In genomic region chr12:127162902-127163301, GRCh38 we compare ENCODE assay signal across 8 cellular contexts.
DNase-seq lines count a peak whose midpoint lies in the region; ATAC-seq, FAIRE-seq and TF ChIP-seq lines count a peak whose summit lies in the region.

No MANE protein-coding gene starts in this region.

- no peak overlapping the region for H3K18ac ChIP-seq in H1 (ENCODE audit: extremely low read depth, low read length)

- H3K9me3 ChIP-seq in CD4-positive, alpha-beta T cell (ENCODE audit: control insufficient read depth, low read length) = no peaks in the 10 kb centered on the region
- 0 out of 4 replicates have a peak, but pooled peaks cover 0 to 2% of the 10 kb centered on the region in 2 experiments for H3K9me3 ChIP-seq in H1 (ENCODE audit: insufficient read depth in 2 of 2, low read depth in 1 of 2, low read length in 1 of 2)

- ATAC-seq in CD4-positive, alpha-beta T cell (ENCODE audit: poor library complexity) = peak; percentile 69
- peak; percentile 44 to 84 (median 77) for ATAC-seq in T-cell (replicated peaks in 1 of 4)
- ATAC-seq in HG03095 (IDR thresholded peaks at IDR 0.05; ENCODE audit: unreplicated experiment) = no peak

- no peak overlapping the region for H3K56ac ChIP-seq in H1 (replicated peaks; ENCODE audit: insufficient read length, low read depth, low read length)

- no peak overlapping the region for H4K5ac ChIP-seq in H1 (ENCODE audit: insufficient read length, low read depth, low read length)

- no peak overlapping the region for H2BK5ac ChIP-seq in H1 (ENCODE audit: low read depth, low read length)

- intact Hi-C loops in CD4-positive, alpha-beta T cell (cut with DNase I, micrococcal nuclease) = loop anchor here (1.0 to 2.0 kb wide), 2 partner anchors 16 to 17 kb away; no protein-coding TSS in a partner anchor

- no peaks in the 10 kb centered on the region for H3K36me3 Mint-ChIP-seq in CD4-positive, alpha-beta T cell (ENCODE audit: low read depth)
- H3K36me3 Mint-ChIP-seq in HFFc6 (ENCODE audit: low read depth) (no peaks in the 10 kb centered on the region), T-cell (no peaks in the 10 kb centered on the region)
- no peaks in the 10 kb centered on the region for H3K36me3 Mint-ChIP-seq in stimulated activated naive CD8-positive, alpha-beta T cell treated with anti-CD3 and anti-CD28 coated beads, Interleukin-15, Interleukin-2, amounts not matched to agents 100 ng/mL and 50 ng/mL, for 24 hours (ENCODE audit: low read depth)

- H3K4me2 ChIP-seq in H1 (ENCODE audit: insufficient read depth in 1 of 2, low read depth in 2 of 2, low read length in 2 of 2) = no peak overlapping the region

- no peak overlapping the region for H4K8ac ChIP-seq in H1 (ENCODE audit: extremely low read depth, insufficient read depth, low read length)

- no peak overlapping the region for H3K4me3 ChIP-seq in H1 (ENCODE audit: extremely low read depth in 1 of 4, insufficient read depth in 2 of 4, low read depth in 3 of 4, low read length in 4 of 4)

- H4K20me1 ChIP-seq in H1 (replicated peaks in 1 of 2; ENCODE audit: control insufficient read depth in 1 of 2, insufficient read depth in 2 of 2, low read length in 2 of 2) = no peaks in the 10 kb centered on the region

- no peaks in the 10 kb centered on the region for H3K9me3 Mint-ChIP-seq in CD4-positive, alpha-beta T cell
- H3K9me3 Mint-ChIP-seq in HFFc6 = no peaks in the 10 kb centered on the region; the same call in 1 of the 2 replicates
- H3K9me3 Mint-ChIP-seq in T-cell = no peaks in the 10 kb centered on the region
- no peaks in the 10 kb centered on the region for H3K9me3 Mint-ChIP-seq in stimulated activated naive CD8-positive, alpha-beta T cell treated with anti-CD3 and anti-CD28 coated beads, Interleukin-15, Interleukin-2, amounts not matched to agents 100 ng/mL and 50 ng/mL, for 24 hours

- no peak overlapping the region for H3K9ac ChIP-seq in H1 (replicated peaks in 1 of 4; ENCODE audit: extremely low read depth in 1 of 4, low read depth in 3 of 4, low read length in 3 of 4)

- CTCF ChIA-PET in CD4-positive, alpha-beta T cell (lab: Charles Lee) = no interaction called here
- CTCF ChIA-PET in T-cell (lab: Charles Lee) = interaction anchor here in 1 of 2 donors (0.7 kb wide), 1 partner anchor 77 kb away, joined by 5 read pairs; no protein-coding TSS in a partner anchor
- CTCF ChIA-PET in H1 (lab: Charles Lee; ENCODE audit: partially characterized antibody) = interaction anchor here (0.9 kb wide), 1 partner anchor 54 kb away, joined by 3 read pairs; no protein-coding TSS in a partner anchor

- no peak for TF ChIP-seq RAD21 in H1 (IDR thresholded peaks at IDR 0.05 in 1 of 2, conservative IDR thresholded peaks at IDR 0.05 in 1 of 2; ENCODE audit: low read depth in 2 of 2, low read length in 2 of 2)

- no peak overlapping the region for H2BK20ac ChIP-seq in H1 (ENCODE audit: low read length)

- no peak overlapping the region for H2BK12ac ChIP-seq in H1 (ENCODE audit: low read depth, low read length)

- no peak overlapping the region for H2BK15ac ChIP-seq in H1 (ENCODE audit: low read length)

- H3K23me2 ChIP-seq in H1 (ENCODE audit: low read depth, low read length) = no peaks in the 10 kb centered on the region

- no peaks in the 10 kb centered on the region for H3K36me3 ChIP-seq in H1 (ENCODE audit: control insufficient read depth in 2 of 4, insufficient read depth in 4 of 4, low read length in 3 of 4)

- H3K4ac ChIP-seq in H1 (replicated peaks; ENCODE audit: insufficient read length, low read depth, low read length) = no peak overlapping the region

- POLR2A ChIA-PET in CD4-positive, alpha-beta T cell (lab: Charles Lee) = no interaction called here
- POLR2A ChIA-PET in T-cell (lab: Charles Lee) = no interaction called here
- POLR2A ChIA-PET in H1 (lab: Charles Lee; ENCODE audit: partially characterized antibody) = no interaction called here

- H3K27me3 Mint-ChIP-seq in CD4-positive, alpha-beta T cell = peaks cover 6% of the 10 kb centered on the region
- H3K27me3 Mint-ChIP-seq in HFFc6 (ENCODE audit: insufficient read depth) = peaks cover 2% of the 10 kb centered on the region; the same call in 1 of the 2 replicates
- H3K27me3 Mint-ChIP-seq in T-cell = peaks cover 4 to 5% of the 10 kb centered on the region in 2 donors
- H3K27me3 Mint-ChIP-seq in stimulated activated naive CD8-positive, alpha-beta T cell treated with anti-CD3 and anti-CD28 coated beads, Interleukin-15, Interleukin-2, amounts not matched to agents 100 ng/mL and 50 ng/mL, for 24 hours = peaks cover 15% of the 10 kb centered on the region

- 100% methylated on average over 1 of the region's 1 CpG; no CpG with 5 or more reads in 1 of the 2 experiments for WGBS in H1 (ENCODE audit: extremely low coverage in 1 of 2, insufficient coverage in 1 of 2, insufficient read length in 1 of 2, insufficient replicate concordance in 2 of 2, low coverage in 1 of 2, low lambda C conversion rate in 2 of 2, missing lambda C conversion rate in 1 of 2), 2 experiments

- H3K79me2 ChIP-seq in H1 (ENCODE audit: control insufficient read depth in 1 of 2, insufficient read depth in 2 of 2, low read length in 2 of 2) = no peaks in the 10 kb centered on the region

- DNase-seq in CD4-positive, alpha-beta T cell = peak in 9 of 10 experiments; percentile 9 to 42 (median 23)
- DNase-seq in HFFc6 (peak; percentile 66), T-cell (peak in 17 of 34 experiments; percentile 3 to 43 (median 19)), H1 (ENCODE audit: low read depth in 1 of 2, low spot score in 2 of 2) (no peak), GM19238 (ENCODE audit: insufficient read length, low spot score) (no peak), HuH-7 (ENCODE audit: low spot score) (no peak)

- no peak overlapping the region for H3K23ac ChIP-seq in H1 (ENCODE audit: insufficient read length)

- peak overlapping the region; percentile 21 for H3K27ac ChIP-seq in CD4-positive, alpha-beta T cell (ENCODE audit: low read depth, low read length)
- no peak overlapping the region for H3K27ac ChIP-seq in H1 (ENCODE audit: low read depth, low read length)

- no peak for TF ChIP-seq EP300 in H1 (IDR thresholded peaks at IDR 0.05; ENCODE audit: borderline replicate concordance in 1 of 2, low read depth in 2 of 2, low read length in 2 of 2)

- H4K91ac ChIP-seq in H1 (replicated peaks; ENCODE audit: insufficient read length, low read length) = no peak overlapping the region

- peak overlapping the region; percentile 47 for H3K27ac Mint-ChIP-seq in CD4-positive, alpha-beta T cell
- H3K27ac Mint-ChIP-seq in HFFc6 (peak overlapping the region; percentile 76), T-cell (peak overlapping the region; percentile 85 to 90)
- H3K27ac Mint-ChIP-seq in stimulated activated naive CD8-positive, alpha-beta T cell treated with anti-CD3 and anti-CD28 coated beads, Interleukin-15, Interleukin-2, amounts not matched to agents 100 ng/mL and 50 ng/mL, for 24 hours = peak overlapping the region; percentile 59

- peaks cover 23% of the 10 kb centered on the region for H3K4me1 Mint-ChIP-seq in CD4-positive, alpha-beta T cell (ENCODE audit: low read depth)
- H3K4me1 Mint-ChIP-seq in HFFc6 (ENCODE audit: low read depth) (peaks cover 30% of the 10 kb centered on the region), T-cell (peaks cover 12 to 28% (median 19%) of the 10 kb centered on the region in 3 donors)
- H3K4me1 Mint-ChIP-seq in stimulated activated naive CD8-positive, alpha-beta T cell treated with anti-CD3 and anti-CD28 coated beads, Interleukin-15, Interleukin-2, amounts not matched to agents 100 ng/mL and 50 ng/mL, for 24 hours (ENCODE audit: low read depth) = peaks cover 25% of the 10 kb centered on the region

- TF ChIP-seq CTCF in CD4-positive, alpha-beta T cell (IDR thresholded peaks at IDR 0.05) = no peak
- no peak for TF ChIP-seq CTCF in HFFc6 (IDR thresholded peaks at IDR 0.05)
- TF ChIP-seq CTCF in H1 (IDR thresholded peaks at IDR 0.05; ENCODE audit: control extremely low read depth in 1 of 3, insufficient read depth in 1 of 3, low read depth in 1 of 3, low read length in 3 of 3) = no peak

- TF ChIP-seq POLR2A in H1 (IDR thresholded peaks at IDR 0.05; ENCODE audit: control extremely low read depth in 1 of 2, low read depth in 2 of 2, low read length in 2 of 2) = no peak

- no peak for FAIRE-seq in H1 (lab: Jason Lieb, UNC)

- no peak overlapping the region for H3K14ac ChIP-seq in H1 (ENCODE audit: insufficient read length)

- no peak overlapping the region for H2BK120ac ChIP-seq in H1 (replicated peaks; ENCODE audit: low read depth, low read length)

- H3K4me3 Mint-ChIP-seq in CD4-positive, alpha-beta T cell = peak overlapping the region; percentile 2
- H3K4me3 Mint-ChIP-seq in HFFc6 (0 out of 2 replicates have a peak overlapping the region, but pooled peaks have one; percentile 16), T-cell (no peak overlapping the region)
- peak overlapping the region; percentile 3 for H3K4me3 Mint-ChIP-seq in stimulated activated naive CD8-positive, alpha-beta T cell treated with anti-CD3 and anti-CD28 coated beads, Interleukin-15, Interleukin-2, amounts not matched to agents 100 ng/mL and 50 ng/mL, for 24 hours

- 0 out of 2 replicates have a peak overlapping the region, but pooled peaks have one; percentile 23 for H2AFZ ChIP-seq in H1 (ENCODE audit: low read length)

- H3K4me1 ChIP-seq in H1 (replicated peaks in 1 of 4; ENCODE audit: control insufficient read depth in 3 of 4, insufficient read depth in 4 of 4, low read length in 3 of 4) = no peaks in the 10 kb centered on the region; a peak in 2 of 7 replicates

- H2AK5ac ChIP-seq in H1 (ENCODE audit: low read depth, low read length) = no peak overlapping the region

- H3K27me3 ChIP-seq in CD4-positive, alpha-beta T cell (ENCODE audit: control insufficient read depth, insufficient read depth, low read length) = no peaks in the 10 kb centered on the region
- H3K27me3 ChIP-seq in H1 (replicated peaks in 1 of 4; ENCODE audit: control insufficient read depth in 3 of 4, extremely low read depth in 1 of 4, insufficient read depth in 3 of 4, low read length in 3 of 4) = no peaks in the 10 kb centered on the region

- no peaks in the 10 kb centered on the region for H3K79me1 ChIP-seq in H1 (ENCODE audit: low read depth, low read length)

TF ChIP-seq in H1, 55 proteins besides CTCF, POLR2A, EP300 and RAD21:
- no peak for TF ChIP-seq CREB1 (IDR thresholded peaks at IDR 0.05)
- no peak for TF ChIP-seq RBBP5 (IDR thresholded peaks at IDR 0.05; ENCODE audit: borderline replicate concordance, low read depth, low read length)
- no peak for TF ChIP-seq SP4 (IDR thresholded peaks at IDR 0.05; ENCODE audit: low read length)
- no peak for TF ChIP-seq ATF3 (IDR thresholded peaks at IDR 0.05; ENCODE audit: insufficient read depth, low read depth, low read length)

Comparison
In these comparisons a context has a peak if more than half of its experiments do, and no peak if none do; other contexts are left out.
1. DNase-seq: peak in CD4-positive, alpha-beta T cell (9 of 10) and HFFc6 (single experiment); none in H1 (0 of 2), GM19238 (single experiment) and HuH-7 (single experiment).
2. H3K4me3 Mint-ChIP-seq: peak in CD4-positive, alpha-beta T cell (single experiment), HFFc6 (single experiment) and stimulated activated naive CD8-positive, alpha-beta T cell treated with anti-CD3 and anti-CD28 coated beads, Interleukin-15, Interleukin-2, amounts not matched to agents 100 ng/mL and 50 ng/mL, for 24 hours (single experiment); none in T-cell (0 of 3).
3. Peak in every context shown above with its lines, with median percentiles within 50 percentile points of each other: H3K27ac Mint-ChIP-seq.